31 cellular contexts compared by ENCODE assay signal in the genomic region with DNA sequence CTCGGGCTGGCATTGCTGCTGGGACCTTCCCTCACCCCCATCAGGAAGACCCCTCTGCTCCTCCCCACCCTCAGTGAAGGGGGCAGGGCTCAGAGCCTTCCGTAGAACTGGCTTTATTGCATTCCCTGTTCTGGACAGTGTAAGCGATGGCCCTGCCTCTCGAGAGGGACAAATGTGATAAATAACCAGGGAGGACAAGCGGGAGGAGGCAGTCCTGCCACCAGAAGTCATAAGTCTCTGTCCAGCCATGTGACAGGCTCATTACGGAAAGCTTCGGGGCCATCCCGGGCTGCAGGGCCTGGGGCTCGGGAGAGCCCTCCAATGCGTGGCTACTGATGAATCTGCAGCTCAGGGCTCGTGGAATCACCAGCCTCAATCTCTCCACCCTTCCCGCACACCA.
"Had no signal": no experiment of that assay in that cellular context is flagged by ENCODE, and none has a peak within 500 bp of the region (broad histone marks: within the 10 kb centered on the region; RNA-seq: fewer than 3 reads in every experiment).

No MANE protein-coding gene starts in this region.

- H3K4me3 Mint-ChIP-seq: activated CD4-positive, alpha-beta memory T cell treated with anti-CD3 and anti-CD28 coated beads for 36 hours; activated CD4-positive, alpha-beta T cell treated with anti-CD3 and anti-CD28 coated beads for 36 hours; activated CD4-positive, alpha-beta T cell treated with anti-CD3 and anti-CD28 coated beads, Interleukin-2, amount 10 ng/mL, durations not matched to agents 24 days and 14 days; activated CD8-positive, alpha-beta memory T cell treated with anti-CD3 and anti-CD28 coated beads, Interleukin-2, amount 10 ng/mL, durations not matched to agents 7 days and 5 days; activated CD8-positive, alpha-beta T cell treated with anti-CD3 and anti-CD28 coated beads, Interleukin-2, amount 10 ng/mL, durations not matched to agents 7 days and 5 days; activated naive CD4-positive, alpha-beta T cell treated with anti-CD3 and anti-CD28 coated beads for 36 hours; activated naive CD4-positive, alpha-beta T cell treated with anti-CD3 and anti-CD28 coated beads, Interleukin-2, amount 50 U/mL, for 24 hours; activated naive CD8-positive, alpha-beta T cell treated with anti-CD3 and anti-CD28 coated beads for 36 hours; activated naive CD8-positive, alpha-beta T cell treated with anti-CD3 and anti-CD28 coated beads, Interleukin-2, amount 50 U/mL, for 24 hours; activated T-helper 1 cell treated with anti-CD3 and anti-CD28 coated beads, Interleukin-12 subunit alpha, Interleukin-12 subunit beta, Interleukin-2, Interleukin-4 antibody, amounts not matched to agents 30 ng/mL and 10 ng/mL and 1 ng/mL, durations not matched to agents 14 hours and 24 hours and 36 hours; effector memory CD8-positive, alpha-beta T cell had no signal

- H3K27me3 Mint-ChIP-seq: activated naive CD8-positive, alpha-beta T cell treated with anti-CD3 and anti-CD28 coated beads for 36 hours had no signal

- H3K27ac Mint-ChIP-seq: activated CD4-positive, alpha-beta memory T cell treated with anti-CD3 and anti-CD28 coated beads for 36 hours; activated CD4-positive, alpha-beta T cell treated with anti-CD3 and anti-CD28 coated beads for 36 hours; activated CD4-positive, alpha-beta T cell treated with anti-CD3 and anti-CD28 coated beads, Interleukin-2, amount 10 ng/mL, durations not matched to agents 24 days and 14 days; activated CD8-positive, alpha-beta memory T cell treated with anti-CD3 and anti-CD28 coated beads, Interleukin-2, amount 10 ng/mL, durations not matched to agents 7 days and 5 days; activated CD8-positive, alpha-beta T cell treated with anti-CD3 and anti-CD28 coated beads, Interleukin-2, amount 10 ng/mL, durations not matched to agents 7 days and 5 days; activated naive CD4-positive, alpha-beta T cell treated with anti-CD3 and anti-CD28 coated beads for 36 hours; activated naive CD4-positive, alpha-beta T cell treated with anti-CD3 and anti-CD28 coated beads, Interleukin-2, amount 50 U/mL, for 24 hours; activated naive CD8-positive, alpha-beta T cell treated with anti-CD3 and anti-CD28 coated beads for 36 hours; activated naive CD8-positive, alpha-beta T cell treated with anti-CD3 and anti-CD28 coated beads, Interleukin-2, amount 50 U/mL, for 24 hours; activated T-helper 1 cell treated with anti-CD3 and anti-CD28 coated beads, Interleukin-12 subunit alpha, Interleukin-12 subunit beta, Interleukin-2, Interleukin-4 antibody, amounts not matched to agents 30 ng/mL and 10 ng/mL and 1 ng/mL, durations not matched to agents 14 hours and 24 hours and 36 hours; activated T-helper 2 cell treated with anti-CD3 and anti-CD28 coated beads, Interferon-gamma antibody, Interleukin-2, Interleukin-4, amounts not matched to agents 10 μg/mL and 5 μg/mL and 100 μg/mL, durations not matched to agents 14 hours and 24 hours and 36 hours; effector memory CD8-positive, alpha-beta T cell had no signal

- H3K9me3 ChIP-seq: adrenal gland, body of pancreas, esophagus muscularis mucosa, gastrocnemius medialis had no signal

- H3K27ac ChIP-seq: adrenal gland, body of pancreas, esophagus muscularis mucosa, foreskin keratinocyte, gastrocnemius medialis had no signal

- H3K27me3 ChIP-seq: adrenal gland, body of pancreas, esophagus muscularis mucosa, gastrocnemius medialis had no signal

- H3K36me3 ChIP-seq: adrenal gland, esophagus muscularis mucosa, gastrocnemius medialis had no signal

- H3K4me1 Mint-ChIP-seq: activated CD8-positive, alpha-beta memory T cell treated with anti-CD3 and anti-CD28 coated beads, Interleukin-2, amount 10 ng/mL, durations not matched to agents 7 days and 5 days; activated naive CD4-positive, alpha-beta T cell treated with anti-CD3 and anti-CD28 coated beads, Interleukin-2, amount 50 U/mL, for 24 hours; activated naive CD8-positive, alpha-beta T cell treated with anti-CD3 and anti-CD28 coated beads for 36 hours; activated naive CD8-positive, alpha-beta T cell treated with anti-CD3 and anti-CD28 coated beads, Interleukin-2, amount 50 U/mL, for 24 hours had no signal

- H3K36me3 Mint-ChIP-seq: activated CD4-positive, alpha-beta memory T cell treated with anti-CD3 and anti-CD28 coated beads for 36 hours; activated CD8-positive, alpha-beta memory T cell treated with anti-CD3 and anti-CD28 coated beads, Interleukin-2, amount 10 ng/mL, durations not matched to agents 7 days and 5 days; activated naive CD4-positive, alpha-beta T cell treated with anti-CD3 and anti-CD28 coated beads, Interleukin-2, amount 50 U/mL, for 24 hours; activated naive CD8-positive, alpha-beta T cell treated with anti-CD3 and anti-CD28 coated beads for 36 hours had no signal

- H3K4me3 ChIP-seq: adrenal gland, body of pancreas, esophagus muscularis mucosa, gastrocnemius medialis had no signal

- H3K9me3 Mint-ChIP-seq: activated CD4-positive, alpha-beta memory T cell treated with anti-CD3 and anti-CD28 coated beads for 36 hours; activated CD4-positive, alpha-beta T cell treated with anti-CD3 and anti-CD28 coated beads, Interleukin-2, amount 10 ng/mL, durations not matched to agents 24 days and 14 days; activated naive CD4-positive, alpha-beta T cell treated with anti-CD3 and anti-CD28 coated beads for 36 hours; activated naive CD4-positive, alpha-beta T cell treated with anti-CD3 and anti-CD28 coated beads, Interleukin-2, amount 50 U/mL, for 24 hours; activated naive CD8-positive, alpha-beta T cell treated with anti-CD3 and anti-CD28 coated beads for 36 hours; activated naive CD8-positive, alpha-beta T cell treated with anti-CD3 and anti-CD28 coated beads, Interleukin-2, amount 50 U/mL, for 24 hours; activated T-helper 1 cell treated with anti-CD3 and anti-CD28 coated beads, Interleukin-12 subunit alpha, Interleukin-12 subunit beta, Interleukin-2, Interleukin-4 antibody, amounts not matched to agents 30 ng/mL and 10 ng/mL and 1 ng/mL, durations not matched to agents 14 hours and 24 hours and 36 hours; activated T-helper 2 cell treated with anti-CD3 and anti-CD28 coated beads, Interferon-gamma antibody, Interleukin-2, Interleukin-4, amounts not matched to agents 10 μg/mL and 5 μg/mL and 100 μg/mL, durations not matched to agents 14 hours and 24 hours and 36 hours; effector memory CD8-positive, alpha-beta T cell had no signal

- DNase-seq: activated CD4-positive, alpha-beta memory T cell treated with anti-CD3 and anti-CD28 coated beads for 36 hours; activated CD4-positive, alpha-beta T cell treated with anti-CD3 and anti-CD28 coated beads for 36 hours; activated CD4-positive, alpha-beta T cell treated with anti-CD3 and anti-CD28 coated beads, Interleukin-2, amount 10 ng/mL, durations not matched to agents 24 days and 14 days; activated CD4-positive, CD25-positive, alpha-beta regulatory T cell; activated CD4-positive, CD25-positive, alpha-beta regulatory T cell treated with anti-CD3 and anti-CD28 coated beads, Interleukin-2, amount 50 U/mL, for 72 hours; activated CD8-positive, alpha-beta memory T cell treated with anti-CD3 and anti-CD28 coated beads, Interleukin-2, amount 10 ng/mL, durations not matched to agents 7 days and 5 days; activated CD8-positive, alpha-beta memory T cell treated with anti-CD3 and anti-CD28 coated beads, Interleukin-2, amount 50 U/mL, for 4 hours; activated CD8-positive, alpha-beta T cell treated with anti-CD3 and anti-CD28 coated beads, Interleukin-2, amount 10 ng/mL, durations not matched to agents 7 days and 5 days; activated effector memory CD4-positive, alpha-beta T cell treated with anti-CD3 and anti-CD28 coated beads, Interleukin-2, amount 50 U/mL, for 16 hours; activated naive CD4-positive, alpha-beta T cell treated with anti-CD3 and anti-CD28 coated beads for 36 hours; activated naive CD8-positive, alpha-beta T cell treated with anti-CD3 and anti-CD28 coated beads for 36 hours; activated naive CD8-positive, alpha-beta T cell treated with anti-CD3 and anti-CD28 coated beads, Interleukin-2, amount 50 U/mL, for 24 hours; activated T-cell treated with anti-CD3 and anti-CD28 coated beads, Interleukin-2, amount 50 U/mL, for 1 hour; activated T-cell treated with anti-CD3 and anti-CD28 coated beads, Interleukin-2, amount 50 U/mL, for 48 hours; adrenal gland; amygdala; aorta; body of pancreas; caudate nucleus; cortex of kidney; dermis blood vessel endothelial cell; effector CD4-positive, alpha-beta T cell; effector memory CD8-positive, alpha-beta T cell; erythroblast; foreskin keratinocyte; gastrocnemius medialis; T-helper 2 cell had no signal

- H3K4me1 ChIP-seq: adrenal gland, body of pancreas, esophagus muscularis mucosa, foreskin keratinocyte, gastrocnemius medialis had no signal

- ATAC-seq: activated CD4-positive, alpha-beta T cell treated with anti-CD3 and anti-CD28 coated beads for 36 hours; activated CD8-positive, alpha-beta memory T cell treated with anti-CD3 and anti-CD28 coated beads, Interleukin-2, amount 10 ng/mL, durations not matched to agents 7 days and 5 days; activated CD8-positive, alpha-beta T cell treated with anti-CD3 and anti-CD28 coated beads, Interleukin-2, amount 10 ng/mL, durations not matched to agents 7 days and 5 days; activated naive CD8-positive, alpha-beta T cell treated with anti-CD3 and anti-CD28 coated beads, Interleukin-2, amount 50 U/mL, for 24 hours; body of pancreas; effector memory CD8-positive, alpha-beta T cell; foreskin keratinocyte; gastrocnemius medialis had no signal
